ENCODE assay signal across 8 cellular contexts in the genomic region with DNA sequence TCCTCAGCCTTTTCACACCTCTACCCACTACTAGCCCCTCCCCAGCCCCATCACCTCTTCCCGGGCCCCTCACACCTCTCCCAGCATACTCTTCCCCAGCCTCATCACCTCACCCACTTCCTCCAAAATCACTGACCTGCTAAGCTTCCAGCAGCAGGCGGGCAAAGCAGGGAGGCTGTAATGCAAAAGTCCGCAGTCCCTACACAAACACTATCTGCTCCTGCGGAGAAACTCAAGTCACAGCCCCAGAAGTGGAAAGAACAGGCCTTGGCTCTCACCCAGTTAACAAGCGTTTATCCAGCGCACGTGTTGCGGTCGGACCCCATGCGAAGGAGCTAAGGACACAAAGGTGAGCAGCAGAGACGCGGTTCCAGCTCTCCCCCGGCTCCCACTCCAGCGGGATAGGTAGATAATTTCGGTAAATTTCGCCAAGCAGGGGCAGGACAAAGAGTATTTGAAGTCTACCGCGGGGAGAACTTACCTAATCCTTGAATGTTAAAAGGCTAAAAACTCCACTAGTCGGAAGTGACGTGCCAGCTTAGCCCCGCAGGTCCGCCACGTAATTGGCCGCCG. TPM values are rescaled to one million over a fixed set of nuclear protein-coding genes. Genes with fewer than 3 reads are reported as not detected.
DNase-seq lines count a peak whose midpoint lies in the region; ATAC-seq and TF ChIP-seq lines count a peak whose summit lies in the region.

No MANE protein-coding gene starts in this region.

- H3K9ac ChIP-seq in mesenchymal stem cell (ENCODE audit: low read length): peak overlapping the region; percentile 98

- DNase-seq in GM06990 (ENCODE audit: extremely low read depth, insufficient read length): peak; percentile 84
- DNase-seq in NCI-H1417 (lab: John Stamatoyannopoulos, UW): peak; percentile 40 to 88 (median 77)
- peak; percentile 70 for DNase-seq in T-helper 22 cell (ENCODE audit: low read depth)
- DNase-seq in choroid plexus epithelial cell (ENCODE audit: low read depth): peak; percentile 69
- DNase-seq in mesenchymal stem cell: no peak
- DNase-seq in stimulated activated CD8-positive, alpha-beta memory T cell treated with anti-CD3 and anti-CD28 coated beads, Interleukin-15, amount 100 ng/mL, for 24 hours (ENCODE audit: low read depth): peak; percentile 50
- DNase-seq in ecto neural progenitor cell (ENCODE audit: low spot score): no peak

- ATAC-seq in HG02610 (IDR thresholded peaks at IDR 0.05; ENCODE audit: unreplicated experiment): peak; percentile 37

- peak overlapping the region; percentile 20 for H2AK5ac ChIP-seq in mesenchymal stem cell (ENCODE audit: low read length, severe bottlenecking)

- H3K79me1 ChIP-seq in mesenchymal stem cell (replicated peaks; ENCODE audit: low read length, poor library complexity, severe bottlenecking): peaks cover 15% of the 10 kb centered on the region

- H3K4ac ChIP-seq in mesenchymal stem cell (ENCODE audit: low read depth in 1 of 2, low read length in 2 of 2): peak overlapping the region; percentile 84 to 95

- peak overlapping the region; percentile 92 for H2BK15ac ChIP-seq in mesenchymal stem cell (ENCODE audit: low read depth, poor library complexity, severe bottlenecking)

- H2AFZ ChIP-seq in mesenchymal stem cell (ENCODE audit: low read depth, low read length): peak overlapping the region; percentile 36

- peak overlapping the region; percentile 23 to 36 for H3K14ac ChIP-seq in mesenchymal stem cell (ENCODE audit: low read length in 2 of 2)

- H3K4me3 ChIP-seq in GM06990 (replicated peaks; ENCODE audit: low read depth, low read length) (peak overlapping the region; percentile 97), choroid plexus epithelial cell (ENCODE audit: low read depth, low read length) (peak overlapping the region; percentile 90), mesenchymal stem cell (ENCODE audit: insufficient read depth in 1 of 2, low read depth in 1 of 2, low read length in 2 of 2) (peak overlapping the region; percentile 96 to 99)

- no peak overlapping the region for H2BK5ac ChIP-seq in mesenchymal stem cell (ENCODE audit: low read depth, low read length, poor library complexity, severe bottlenecking)

- H2BK120ac ChIP-seq in mesenchymal stem cell (ENCODE audit: low read depth, low read length): peak overlapping the region; percentile 87

- H3K18ac ChIP-seq in mesenchymal stem cell (ENCODE audit: low read depth in 1 of 2, low read length in 2 of 2): peak overlapping the region; percentile 87 to 90

- H3K4me1 ChIP-seq in mesenchymal stem cell (ENCODE audit: control insufficient read depth, insufficient read depth, low read depth, low read length): peaks cover 9% of the 10 kb centered on the region

- WGBS in mesenchymal stem cell: 0% methylated on average over 25 of the region's 25 CpGs

- H3K9me3 ChIP-seq in mesenchymal stem cell (ENCODE audit: control insufficient read depth, low read length): no peaks in the 10 kb centered on the region

- H3K36me3 ChIP-seq in GM06990 (ENCODE audit: control insufficient read depth, insufficient read depth, low read length) (peaks cover 6% of the 10 kb centered on the region), mesenchymal stem cell (ENCODE audit: control insufficient read depth in 1 of 2, insufficient read depth in 2 of 2, low read depth in 1 of 2, low read length in 2 of 2) (peaks cover 12 to 19% of the 10 kb centered on the region in 2 experiments)

- TF ChIP-seq CTCF in GM06990 (IDR thresholded peaks at IDR 0.05; ENCODE audit: insufficient read depth, low read length, poor library complexity, severe bottlenecking): no peak
- TF ChIP-seq CTCF in choroid plexus epithelial cell (conservative IDR thresholded peaks at IDR 0.05; ENCODE audit: low read depth, low read length): no peak

- peak overlapping the region in 1 of 2 experiments; percentile 37 for H3K23ac ChIP-seq in mesenchymal stem cell (ENCODE audit: low read length in 2 of 2)

- H3K27me3 ChIP-seq in GM06990 (replicated peaks; ENCODE audit: control insufficient read depth, insufficient read depth, low read length): no peaks in the 10 kb centered on the region
- no peaks in the 10 kb centered on the region for H3K27me3 ChIP-seq in mesenchymal stem cell (ENCODE audit: control insufficient read depth in 1 of 2, insufficient read depth in 1 of 2, low read length in 2 of 2)

- H4K8ac ChIP-seq in mesenchymal stem cell (ENCODE audit: low read length): peak overlapping the region; percentile 96

- H2BK12ac ChIP-seq in mesenchymal stem cell (ENCODE audit: low read length in 2 of 2): peak overlapping the region in 1 of 2 experiments; percentile 84

- peak overlapping the region; percentile 94 for H4K91ac ChIP-seq in mesenchymal stem cell (ENCODE audit: low read length)

- peak overlapping the region; percentile 88 for H3K27ac ChIP-seq in mesenchymal stem cell (ENCODE audit: low read length, poor library complexity, severe bottlenecking)

- H3K4me2 ChIP-seq in mesenchymal stem cell (ENCODE audit: low read length, poor library complexity, severe bottlenecking): peak overlapping the region; percentile 99

RNA-seq across cellular contexts. Expression of gene TRIM39, which starts 0.8 kb away (rescaled TPM):
- polyA plus RNA-seq in mesenchymal stem cell (2013, experiment 1 of 2): 8.8 TPM
- 7.4 TPM for polyA plus RNA-seq in mesenchymal stem cell (2013, experiment 2 of 2)

RNA-seq across cellular contexts. Expression of gene RPP21, which starts 19.0 kb away (rescaled TPM):
- polyA plus RNA-seq in mesenchymal stem cell (2013, experiment 1 of 2): 83.5 TPM
- 77.7 TPM for polyA plus RNA-seq in mesenchymal stem cell (2013, experiment 2 of 2)

Comparison
In these comparisons a context has a peak if more than half of its experiments do, and no peak if none do; other contexts are left out.
1. DNase-seq: peak in GM06990 (single experiment), NCI-H1417 (3 of 3), T-helper 22 cell (single experiment), choroid plexus epithelial cell (single experiment) and stimulated activated CD8-positive, alpha-beta memory T cell treated with anti-CD3 and anti-CD28 coated beads, Interleukin-15, amount 100 ng/mL, for 24 hours (single experiment); none in mesenchymal stem cell (single experiment) and ecto neural progenitor cell (single experiment).
2. Peak in every context shown above with its lines, with median percentiles within 50 percentile points of each other: H3K4me3 ChIP-seq.